1 cellular context compared by ENCODE assay signal in genomic region chr14:71492346-71492745, GRCh38.
TF ChIP-seq lines count a peak whose summit lies in the region.

No MANE protein-coding gene starts in this region.

TF ChIP-seq in WTC11, 78 proteins besides CTCF, POLR2A, EP300 and RAD21 (continued from another document):
- TF ChIP-seq ARID4B (CRISPR knock-in tag; IDR thresholded peaks at IDR 0.05; ENCODE audit: borderline replicate concordance) (no peak), ZNF138 (CRISPR knock-in tag; conservative IDR thresholded peaks at IDR 0.05) (no peak), MXD4 (CRISPR knock-in tag; IDR thresholded peaks at IDR 0.05; ENCODE audit: borderline replicate concordance) (no peak), ZNF423 (CRISPR knock-in tag; IDR thresholded peaks at IDR 0.05) (no peak), ATF2 (CRISPR knock-in tag; IDR thresholded peaks at IDR 0.05; ENCODE audit: borderline replicate concordance, low read depth) (no peak), ZNF232 (CRISPR knock-in tag; IDR thresholded peaks at IDR 0.05) (no peak), ZNF512 (CRISPR knock-in tag; IDR thresholded peaks at IDR 0.05; ENCODE audit: borderline replicate concordance) (no peak), EMX1 (CRISPR knock-in tag; IDR thresholded peaks at IDR 0.05) (no peak)
